1 cellular context compared by ENCODE assay signal in genomic region chr3:113746069-113746954, GRCh38.
TF ChIP-seq lines count a peak whose summit lies in the region.

Gene NAA50 (minus strand): TSS chr3:113746249. CDS start chr3:113745949, 300 bp downstream.

TF ChIP-seq in A549, 52 proteins besides CTCF, POLR2A, EP300 and RAD21 (continued from another document):
- TF ChIP-seq USF2 (IDR thresholded peaks at IDR 0.05) (peak; percentile 95), MAZ (IDR thresholded peaks at IDR 0.05; ENCODE audit: borderline replicate concordance, low read depth, low read length) (0 out of 2 replicates have a peak, but pooled peaks have one; percentile 10), HEYL (CRISPR knock-in tag; IDR thresholded peaks at IDR 0.05) (0 out of 2 replicates have a peak, but pooled peaks have one; percentile 29), RARB (CRISPR knock-in tag; IDR thresholded peaks at IDR 0.05) (peak; percentile 83), TFCP2L1 (CRISPR knock-in tag; IDR thresholded peaks at IDR 0.05) (0 out of 2 replicates have a peak, but pooled peaks have one; percentile 8), CBX2 (IDR thresholded peaks at IDR 0.05; ENCODE audit: borderline replicate concordance, low read depth) (no peak), CBX8 (IDR thresholded peaks at IDR 0.05) (no peak), FOSL2 (IDR thresholded peaks at IDR 0.05) (no peak), FOSL2 (CRISPR knock-in tag; IDR thresholded peaks at IDR 0.05) (peak; percentile 2; the same call in 1 of the 2 replicates), HDAC2 (IDR thresholded peaks at IDR 0.05) (no peak; the same call in 1 of the 2 replicates), MAFK (IDR thresholded peaks at IDR 0.05; ENCODE audit: partially characterized antibody) (no peak), CEBPB (IDR thresholded peaks at IDR 0.05) (peak; percentile 10 to 50; a peak in 1 of 4 replicates), BHLHE40 (IDR thresholded peaks at IDR 0.05; ENCODE audit: low read depth, low read length) (no peak), JUN (IDR thresholded peaks at IDR 0.05) (peak; percentile 62 to 75; a peak in 4 of 5 replicates), POLR2AphosphoS2 (conservative IDR thresholded peaks at IDR 0.05; ENCODE audit: low read length) (no peak), HOXB13 (CRISPR knock-in tag; IDR thresholded peaks at IDR 0.05; ENCODE audit: low read depth) (no peak), ESRRA (IDR thresholded peaks at IDR 0.05; ENCODE audit: borderline replicate concordance, low read length) (no peak), PHF8 (IDR thresholded peaks at IDR 0.05; ENCODE audit: borderline replicate concordance, low read depth) (peak; percentile 52; the same call in 1 of the 2 replicates), GATA3 (IDR thresholded peaks at IDR 0.05; ENCODE audit: borderline replicate concordance) (peak; percentile 26; the same call in 1 of the 2 replicates), MAX (IDR thresholded peaks at IDR 0.05) (peak; percentile 65), KDM5A (IDR thresholded peaks at IDR 0.05) (no peak), PBX3 (IDR thresholded peaks at IDR 0.05) (no peak), ZC3H11A (IDR thresholded peaks at IDR 0.05) (no peak), ZNF302 (CRISPR knock-in tag; IDR thresholded peaks at IDR 0.05) (no peak), BCL3 (IDR thresholded peaks at IDR 0.05) (peak; percentile 61; the same call in 2 of the 3 replicates), RFX5 (IDR thresholded peaks at IDR 0.05) (no peak), TP53 (CRISPR knock-in tag; IDR thresholded peaks at IDR 0.05) (no peak; the same call in 1 of the 2 replicates), E2F6 (IDR thresholded peaks at IDR 0.05; ENCODE audit: borderline replicate concordance, low read depth) (peak; percentile 67), EHMT2 (IDR thresholded peaks at IDR 0.05; ENCODE audit: low read depth) (no peak), HOXA7 (CRISPR knock-in tag; IDR thresholded peaks at IDR 0.05) (peak; percentile 27; the same call in 1 of the 2 replicates), NFE2L2 (conservative IDR thresholded peaks at IDR 0.05; ENCODE audit: low read length) (no peak)
